ENCODE assay signal across 8 cellular contexts in the genomic region with DNA sequence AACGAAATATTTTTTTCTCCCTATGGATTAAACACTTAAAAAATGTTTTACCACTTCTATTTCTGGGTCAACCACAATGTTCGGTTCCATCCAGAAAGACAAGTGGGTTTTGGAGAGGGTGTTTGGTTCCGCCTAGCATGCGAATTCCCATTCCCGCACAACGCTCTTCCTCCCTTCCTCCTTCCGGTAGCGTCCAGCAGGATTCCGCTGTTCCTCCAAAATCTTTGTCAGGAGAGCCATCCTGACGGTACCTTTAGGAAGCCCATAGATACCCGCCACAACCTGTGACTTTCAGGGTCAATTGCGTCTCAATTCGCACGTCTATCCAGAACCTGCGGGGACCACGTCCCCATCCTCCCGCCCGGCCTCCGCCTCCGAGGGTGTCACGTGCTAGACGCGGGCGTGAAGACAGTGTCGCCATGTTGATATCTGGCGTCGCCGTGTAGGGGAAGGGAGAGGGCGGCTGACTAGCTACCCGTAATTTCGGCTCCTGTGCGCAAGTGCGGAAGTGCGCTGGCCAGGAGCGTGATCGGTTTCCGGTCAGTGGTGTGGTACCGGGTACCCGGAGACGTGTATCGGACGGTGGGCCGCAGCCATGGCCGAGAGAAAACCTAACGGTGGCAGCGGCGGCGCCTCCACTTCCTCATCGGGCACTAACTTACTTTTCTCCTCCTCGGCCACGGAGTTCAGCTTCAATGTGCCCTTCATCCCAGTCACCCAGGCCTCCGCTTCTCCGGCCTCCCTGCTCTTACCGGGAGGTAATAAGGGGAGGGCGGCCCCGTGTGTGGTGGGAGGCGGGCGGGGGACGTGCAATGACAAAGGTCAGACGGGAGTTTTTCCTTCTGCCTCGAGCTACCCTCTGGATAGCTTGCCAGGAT. TPM values are rescaled to one million over a fixed set of nuclear protein-coding genes. Genes with fewer than 3 reads are reported as not detected.
DNase-seq lines count a peak whose midpoint lies in the region; ATAC-seq, FAIRE-seq and TF ChIP-seq lines count a peak whose summit lies in the region.

A gene (plus strand): TSS at position 543 of the 878 bp plus-strand sequence. CDS start 53 bp downstream, at position 596.

- no peaks in the 10 kb centered on the region for H3K27me3 Mint-ChIP-seq in type B pancreatic cell

- H3K4me3 Mint-ChIP-seq in type B pancreatic cell, result peak within 1 kb of the TSS; percentile 100

- 0 to 1% (median 1%) methylated on average over 23 to 61 of the region's 61 CpGs for WGBS in adrenal gland, 4 donors

- DNase-seq in GM12892 (ENCODE audit: insufficient read length), result peak; percentile 82
- peak; percentile 96 for DNase-seq in NCI-H146 (lab: John Stamatoyannopoulos, UW)
- peak; percentile 78 to 94 (median 85) for DNase-seq in T-helper 1 cell
- peak; percentile 95 to 99 (median 98) for DNase-seq in adrenal gland
- DNase-seq in cardiac septum (ENCODE audit: low spot score), result peak; percentile 99
- DNase-seq in pons (ENCODE audit: low spot score), result peak; percentile 97
- DNase-seq in type B pancreatic cell (ENCODE audit: extremely low spot score, unreplicated experiment), result peak; percentile 94

- intact Hi-C loops in adrenal gland (cut with DNase I), result no loop called here
- intact Hi-C loops in cardiac septum (cut with DNase I), result loop anchor here (1.0 kb wide), 1 partner anchor 20 kb away; a partner anchor contains a TSS

- ATAC-seq in HG02852 (IDR thresholded peaks at IDR 0.05; ENCODE audit: unreplicated experiment), result peak; percentile 99

- TF ChIP-seq CTCF in adrenal gland (IDR thresholded peaks at IDR 0.05) (peak in 2 of 6 experiments; percentile 21 to 24), type B pancreatic cell (conservative IDR thresholded peaks at IDR 0.05) (peak; percentile 36)

- peak within 1 kb of the TSS; percentile 46 to 92 (median 76) for H3K27ac ChIP-seq in adrenal gland

- H3K27me3 ChIP-seq in adrenal gland, result no peaks in the 10 kb centered on the region

- H3K4me1 ChIP-seq in adrenal gland (replicated peaks in 1 of 2), result peaks cover 27 to 39% of the 10 kb centered on the region in 2 donors

- peaks cover 4% of the 10 kb centered on the region for H3K9me3 Mint-ChIP-seq in type B pancreatic cell

- peaks cover 42% of the 10 kb centered on the region for H3K4me1 Mint-ChIP-seq in type B pancreatic cell (ENCODE audit: unreplicated experiment)

- H3K4me3 ChIP-seq in adrenal gland, result peak within 1 kb of the TSS; percentile 1 to 97 (median 84)

- H3K27ac Mint-ChIP-seq in type B pancreatic cell, result peak within 1 kb of the TSS; percentile 93

- TF ChIP-seq POLR2A in GM12892 (IDR thresholded peaks at IDR 0.05; ENCODE audit: low read depth, low read length) (peak; percentile 93), adrenal gland (IDR thresholded peaks at IDR 0.05) (peak; percentile 72 to 87)

- peak; percentile 99 for FAIRE-seq in GM12892 (lab: Jason Lieb, UNC)

- H3K36me3 ChIP-seq in adrenal gland (replicated peaks in 1 of 2), result no peaks in the 10 kb centered on the region

- no peaks in the 10 kb centered on the region for H3K9me3 ChIP-seq in adrenal gland (replicated peaks in 1 of 3)

- H3K36me3 Mint-ChIP-seq in type B pancreatic cell, result peaks cover 10% of the 10 kb centered on the region

RNA-seq across cellular contexts. Expression of the gene that starts here (rescaled TPM):
- 34.5 TPM for polyA plus RNA-seq in GM12892 (2012; ENCODE audit: missing spikeins)
- total RNA-seq in adrenal gland (10 to 100 TPM; 13.5 to 75.0 (median 44.8) TPM), cardiac septum (30.7 TPM), type B pancreatic cell (ENCODE audit: low replicate concordance) (69.1 and 72.9 TPM in 2 replicates)
- polyA plus RNA-seq in adrenal gland, result 10 to 100 TPM in 2 of 3 donors, 1 to 10 TPM in 1; 8.5 to 83.5 (median 10.1) TPM

Comparison
In these comparisons a context has a peak if more than half of its experiments do, and no peak if none do; other contexts are left out.
1. Peak in every context shown above with its lines: DNase-seq, ATAC-seq, H3K4me3 ChIP-seq and H3K27ac ChIP-seq.